16 cellular contexts compared by ENCODE assay signal in the genomic region with DNA sequence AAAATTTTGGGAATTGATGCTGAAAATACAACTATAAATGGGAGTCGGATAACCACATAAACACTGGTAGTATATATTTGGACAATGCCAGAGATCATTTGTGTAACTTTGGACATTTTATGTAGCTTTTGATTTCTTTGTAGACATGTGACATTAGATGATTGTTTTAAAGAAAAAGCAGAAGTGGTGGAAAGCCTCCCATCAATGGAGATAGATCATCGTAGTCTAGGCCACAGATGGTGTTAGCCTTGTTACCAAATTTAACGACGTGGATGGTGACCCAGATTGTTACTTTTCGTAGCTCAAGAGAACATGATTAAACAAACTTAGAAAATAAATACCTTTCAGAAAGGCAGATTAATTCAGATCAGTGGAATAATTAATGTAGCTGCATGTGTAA.
"Had no signal": no experiment of that assay in that cellular context is flagged by ENCODE, and none has a peak within 500 bp of the region (broad histone marks: within the 10 kb centered on the region; RNA-seq: fewer than 3 reads in every experiment).

No MANE protein-coding gene starts in this region.

- H3K27me3 ChIP-seq: pancreas, suprapubic skin, thyroid gland, uterus had no signal

- H3K4me1 ChIP-seq: heart left ventricle, left ventricle myocardium inferior, lower lobe of right lung, suprapubic skin, thyroid gland, uterus had no signal

- H3K4me3 ChIP-seq: heart left ventricle, left ventricle myocardium inferior, lower lobe of right lung, pancreas, suprapubic skin, thyroid gland, uterus had no signal

- ATAC-seq: heart left ventricle; lower lobe of right lung; natural killer cell; pancreas; right cardiac atrium; stimulated activated naive CD8-positive, alpha-beta T cell treated with anti-CD3 and anti-CD28 coated beads, Interleukin-15, Interleukin-2, amounts not matched to agents 100 U/mL and 50 U/mL, for 24 hours had no signal

- H3K36me3 ChIP-seq: heart left ventricle, left ventricle myocardium inferior, lower lobe of right lung, pancreas, suprapubic skin, thyroid gland, uterus had no signal

- H3K9me3 ChIP-seq: heart left ventricle, left ventricle myocardium inferior, lower lobe of right lung, pancreas, suprapubic skin, thyroid gland, uterus had no signal

- H3K27ac ChIP-seq: heart left ventricle, left ventricle myocardium inferior, lower lobe of right lung, pancreas, suprapubic skin, thyroid gland, uterus had no signal

- DNase-seq: foreskin melanocyte; heart left ventricle; left ventricle myocardium inferior; lower lobe of right lung; natural killer cell; occipital lobe; pancreas; right cardiac atrium; small intestine; stimulated activated CD4-positive, alpha-beta T cell treated with anti-CD3 and anti-CD28 coated beads, Interleukin-12 subunit alpha, Interleukin-12 subunit beta, amount 100 ng/mL, for 4 hours; stimulated activated CD4-positive, alpha-beta T cell treated with anti-CD3 and anti-CD28 coated beads, Interleukin-2, amount 100 ng/mL, for 48 hours; stimulated activated naive CD8-positive, alpha-beta T cell treated with anti-CD3 and anti-CD28 coated beads, Interleukin-15, Interleukin-2, amounts not matched to agents 100 U/mL and 50 U/mL, for 24 hours; thyroid gland; uterus had no signal

- FAIRE-seq: colon, pancreas, small intestine had no signal
